Comparison of ENCODE assay signal across 1 cellular context in genomic region chr1:168098534-168099313, GRCh38.
TF ChIP-seq lines count a peak whose summit lies in the region.

No MANE protein-coding gene starts in this region.

TF ChIP-seq in WTC11, 78 proteins besides CTCF, POLR2A, EP300 and RAD21 (continued from another document):
- TF ChIP-seq MXD4 (CRISPR knock-in tag; IDR thresholded peaks at IDR 0.05; ENCODE audit: borderline replicate concordance) = no peak
- no peak for TF ChIP-seq FOXJ3 (CRISPR knock-in tag; IDR thresholded peaks at IDR 0.05; ENCODE audit: borderline replicate concordance)
- no peak for TF ChIP-seq SP1 (CRISPR knock-in tag; conservative IDR thresholded peaks at IDR 0.05)
